Comparison of ENCODE assay signal across 36 cellular contexts in the genomic region with DNA sequence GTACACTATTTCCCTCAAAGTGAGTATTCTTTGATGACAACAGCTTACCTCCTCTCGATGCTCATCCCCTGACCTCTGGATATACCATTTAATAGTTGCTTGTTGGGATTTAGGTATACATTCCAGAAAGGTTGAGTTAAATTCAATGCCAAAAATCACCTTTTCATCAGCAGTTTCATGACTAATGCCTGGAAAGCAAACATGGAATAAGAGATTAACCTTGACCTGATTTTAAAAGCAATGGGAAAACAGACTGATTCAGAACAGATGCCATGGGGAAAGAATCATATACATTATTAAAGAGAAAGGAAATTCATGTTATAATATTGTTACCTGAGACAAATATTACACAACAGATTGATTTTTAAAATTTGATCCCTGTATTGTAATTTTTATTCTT.
"Had no signal": no experiment of that assay in that cellular context is flagged by ENCODE, and none has a peak within 500 bp of the region (broad histone marks: within the 10 kb centered on the region; RNA-seq: fewer than 3 reads in every experiment).

No MANE protein-coding gene starts in this region.

- ATAC-seq: activated CD8-positive, alpha-beta T cell treated with anti-CD3 and anti-CD28 coated beads for 36 hours; activated naive CD4-positive, alpha-beta T cell treated with anti-CD3 and anti-CD28 coated beads, Interleukin-2, amount 50 U/mL, for 72 hours; activated T-cell treated with anti-CD3 and anti-CD28 coated beads, Interleukin-2, amount 50 U/mL, for 4 hours; activated T-cell treated with anti-CD3 and anti-CD28 coated beads, Interleukin-2, amount 50 U/mL, for 72 hours; activated T-helper 17 cell treated with anti-CD3 and anti-CD28 coated beads, Interleukin-2, amount 50 U/mL, for 72 hours; body of pancreas had no signal

- H3K27ac ChIP-seq: adrenal gland, body of pancreas, brain microvascular endothelial cell, breast epithelium, cardiac muscle cell, VCaP had no signal

- H3K27me3 ChIP-seq: adrenal gland, body of pancreas, brain microvascular endothelial cell, breast epithelium, cardiac muscle cell had no signal

- DNase-seq: activated B cell treated with CpG ODN at 0.5 μM for 24 hours; activated CD4-positive, alpha-beta memory T cell treated with anti-CD3 and anti-CD28 coated beads for 36 hours; activated CD4-positive, alpha-beta T cell treated with anti-CD3 and anti-CD28 coated beads for 4 hours; activated CD4-positive, alpha-beta T cell treated with anti-CD3 and anti-CD28 coated beads, Interleukin-2, amount 10 ng/mL, durations not matched to agents 24 days and 14 days; activated CD4-positive, alpha-beta T cell treated with anti-CD3 and anti-CD28 coated beads, Interleukin-2, amount 50 U/mL, for 1 hour; activated CD4-positive, alpha-beta T cell treated with anti-CD3 and anti-CD28 coated beads, Interleukin-2, amount 50 U/mL, for 4 hours; activated CD4-positive, CD25-positive, alpha-beta regulatory T cell treated with anti-CD3 and anti-CD28 coated beads, Interleukin-2, amount 50 U/mL, for 72 hours; activated CD8-positive, alpha-beta memory T cell treated with anti-CD3 and anti-CD28 coated beads, Interleukin-2, amount 50 U/mL, for 4 hours; activated CD8-positive, alpha-beta T cell treated with anti-CD3 and anti-CD28 coated beads for 36 hours; activated effector memory CD4-positive, alpha-beta T cell treated with anti-CD3 and anti-CD28 coated beads, Interleukin-2, amount 50 U/mL, for 16 hours; activated gamma-delta T cell treated with Interleukin-2 at 50 U/mL for 16 hours; activated naive CD4-positive, alpha-beta T cell; activated naive CD4-positive, alpha-beta T cell treated with anti-CD3 and anti-CD28 coated beads for 36 hours; activated naive CD4-positive, alpha-beta T cell treated with anti-CD3 and anti-CD28 coated beads, Interleukin-2, amount 50 U/mL, for 16 hours; activated naive CD8-positive, alpha-beta T cell treated with anti-CD3 and anti-CD28 coated beads for 36 hours; activated T-cell treated with anti-CD3 and anti-CD28 coated beads for 4 hours; activated T-cell treated with anti-CD3 and anti-CD28 coated beads, Interleukin-2, amount 50 U/mL, for 1 hour; activated T-cell treated with anti-CD3 and anti-CD28 coated beads, Interleukin-2, amount 50 U/mL, for 4 hours; activated T-cell treated with anti-CD3 and anti-CD28 coated beads, Interleukin-2, amount 50 U/mL, for 72 hours; adrenal gland; amniotic stem cell; aorta; body of pancreas; brain microvascular endothelial cell; caudate nucleus; cerebellar nuclear complex; T-helper 1 cell; T-helper 2 cell; T-helper 9 cell had no signal

- H3K4me3 ChIP-seq: adrenal gland, body of pancreas, breast epithelium, cardiac muscle cell had no signal

- FAIRE-seq: astrocyte, TTC549 had no signal

- H3K4me1 ChIP-seq: adrenal gland, body of pancreas, breast epithelium had no signal

- H3K9me3 ChIP-seq: adrenal gland, breast epithelium had no signal

- H3K36me3 ChIP-seq: adrenal gland, brain microvascular endothelial cell, breast epithelium, cardiac muscle cell had no signal
